2 cellular contexts compared by ENCODE assay signal in genomic region chr1:975365-975764, GRCh38.
TF ChIP-seq lines count a peak whose summit lies in the region.

No MANE protein-coding gene starts in this region.

TF ChIP-seq in HEK293, 187 proteins besides CTCF, POLR2A, EP300 and RAD21:
- no peak for TF ChIP-seq ZNF544 (tag by site-specific recombination; IDR thresholded peaks at IDR 0.05)
- TF ChIP-seq GLIS1 (tag by site-specific recombination; IDR thresholded peaks at IDR 0.05), result 0 out of 2 replicates have a peak, but pooled peaks have one; percentile 14
- no peak for TF ChIP-seq OSR2 (tag by site-specific recombination; IDR thresholded peaks at IDR 0.05)
- TF ChIP-seq BCL11A (tag by site-specific recombination; IDR thresholded peaks at IDR 0.05; ENCODE audit: low read depth), result no peak
- TF ChIP-seq ZNF404 (tag by site-specific recombination; IDR thresholded peaks at IDR 0.05), result no peak

TF ChIP-seq in K562, 482 proteins besides CTCF, POLR2A, EP300 and RAD21:
- TF ChIP-seq ZNF512 (tag; IDR thresholded peaks at IDR 0.05) (0 out of 2 replicates have a peak, but pooled peaks have one; percentile 25), CCAR2 (IDR thresholded peaks at IDR 0.05; ENCODE audit: low read depth, low read length) (no peak)
